In genomic region chr9:16871358-16872151, GRCh38 we compare ENCODE assay signal across 8 cellular contexts. TPM values are rescaled to one million over a fixed set of nuclear protein-coding genes. Genes with fewer than 3 reads are reported as not detected.
DNase-seq lines count a peak whose midpoint lies in the region; ATAC-seq and TF ChIP-seq lines count a peak whose summit lies in the region.

No MANE protein-coding gene starts in this region.

- WGBS in aorta, 2 donors: 0 to 1% methylated on average over 48 to 62 of the region's 62 CpGs

- H3K9me3 ChIP-seq in muscle layer of duodenum (ENCODE audit: control insufficient read depth in 1 of 2, low read length in 2 of 2) (no peaks in the 10 kb centered on the region), aorta (ENCODE audit: control insufficient read depth, low read length) (no peaks in the 10 kb centered on the region)

- DNase-seq in activated T-cell treated with anti-CD3 and anti-CD28 coated beads, Interleukin-2, amount 50 U/mL, for 72 hours: peak; percentile 2 to 9
- DNase-seq in activated T-cell treated with anti-CD3 and anti-CD28 coated beads, Interleukin-2, amount 50 U/mL, for 4 hours: no peak
- DNase-seq in fibroblast of gingiva (ENCODE audit: low read depth): peak; percentile 88
- peak; percentile 84 to 86 for DNase-seq in aorta
- DNase-seq in activated CD4-positive, alpha-beta memory T cell treated with anti-CD3 and anti-CD28 coated beads for 36 hours: no peak

- no peaks in the 10 kb centered on the region for H3K9me3 Mint-ChIP-seq in activated T-cell treated with anti-CD3 and anti-CD28 coated beads, Interleukin-2, amount 50 U/mL, for 72 hours
- H3K9me3 Mint-ChIP-seq in activated T-cell treated with anti-CD3 and anti-CD28 coated beads, Interleukin-2, amount 50 U/mL, for 4 hours: no peaks in the 10 kb centered on the region
- peaks cover under 1% of the 10 kb centered on the region for H3K9me3 Mint-ChIP-seq in activated CD4-positive, alpha-beta memory T cell treated with anti-CD3 and anti-CD28 coated beads for 36 hours

- POLR2A ChIA-PET in activated CD4-positive, alpha-beta memory T cell treated with anti-CD3 and anti-CD28 coated beads for 36 hours (lab: Charles Lee): no interaction called here

- peak in 1 of 2 donors; percentile 60 for ATAC-seq in activated T-cell treated with anti-CD3 and anti-CD28 coated beads, Interleukin-2, amount 50 U/mL, for 72 hours (replicated peaks in 1 of 2)
- no peak for ATAC-seq in activated T-cell treated with anti-CD3 and anti-CD28 coated beads, Interleukin-2, amount 50 U/mL, for 4 hours
- peak; percentile 35 for ATAC-seq in SK-N-SH treated with all-trans-retinoic acid at 6 μM for 48 hours
- ATAC-seq in aorta (ENCODE audit: low FRiP score): peak; percentile 73
- no peak for ATAC-seq in HG03354 (IDR thresholded peaks at IDR 0.05; ENCODE audit: poor library complexity, severe bottlenecking, unreplicated experiment)

- H3K27me3 Mint-ChIP-seq in activated T-cell treated with anti-CD3 and anti-CD28 coated beads, Interleukin-2, amount 50 U/mL, for 72 hours (ENCODE audit: low read depth): peaks cover 17% of the 10 kb centered on the region
- H3K27me3 Mint-ChIP-seq in activated T-cell treated with anti-CD3 and anti-CD28 coated beads, Interleukin-2, amount 50 U/mL, for 4 hours (ENCODE audit: low read depth): peaks cover 34% of the 10 kb centered on the region
- peaks cover 31% of the 10 kb centered on the region for H3K27me3 Mint-ChIP-seq in activated CD4-positive, alpha-beta memory T cell treated with anti-CD3 and anti-CD28 coated beads for 36 hours

- peak overlapping the region; percentile 64 for H3K27ac ChIP-seq in muscle layer of duodenum (ENCODE audit: low read length)
- H3K27ac ChIP-seq in aorta (ENCODE audit: low read depth in 1 of 2, low read length in 2 of 2): peak overlapping the region in 1 of 2 donors; percentile 30

- no peak overlapping the region for H3K27ac Mint-ChIP-seq in activated T-cell treated with anti-CD3 and anti-CD28 coated beads, Interleukin-2, amount 50 U/mL, for 72 hours
- H3K27ac Mint-ChIP-seq in activated CD4-positive, alpha-beta memory T cell treated with anti-CD3 and anti-CD28 coated beads for 36 hours: no peak overlapping the region

- peaks cover 0 to 2% of the 10 kb centered on the region in 2 donors for H3K36me3 Mint-ChIP-seq in activated T-cell treated with anti-CD3 and anti-CD28 coated beads, Interleukin-2, amount 50 U/mL, for 72 hours (ENCODE audit: insufficient read depth in 2 of 2)
- no peaks in the 10 kb centered on the region for H3K36me3 Mint-ChIP-seq in activated T-cell treated with anti-CD3 and anti-CD28 coated beads, Interleukin-2, amount 50 U/mL, for 4 hours (ENCODE audit: insufficient read depth)
- no peaks in the 10 kb centered on the region for H3K36me3 Mint-ChIP-seq in activated CD4-positive, alpha-beta memory T cell treated with anti-CD3 and anti-CD28 coated beads for 36 hours

- intact Hi-C loops in aorta (cut with DNase I): loop anchor here in 1 of 2 donors (5.0 to 10.0 kb wide), 3 partner anchors 116 to 677 kb away; no protein-coding TSS in a partner anchor
- intact Hi-C loops in activated CD4-positive, alpha-beta memory T cell treated with anti-CD3 and anti-CD28 coated beads for 36 hours (cut with micrococcal nuclease): no loop called here

- peak overlapping the region; percentile 78 to 89 for H3K4me3 Mint-ChIP-seq in activated T-cell treated with anti-CD3 and anti-CD28 coated beads, Interleukin-2, amount 50 U/mL, for 72 hours
- H3K4me3 Mint-ChIP-seq in activated T-cell treated with anti-CD3 and anti-CD28 coated beads, Interleukin-2, amount 50 U/mL, for 4 hours: no peak overlapping the region
- H3K4me3 Mint-ChIP-seq in activated CD4-positive, alpha-beta memory T cell treated with anti-CD3 and anti-CD28 coated beads for 36 hours: no peak overlapping the region

- CTCF ChIA-PET in activated CD4-positive, alpha-beta memory T cell treated with anti-CD3 and anti-CD28 coated beads for 36 hours (lab: Charles Lee): no interaction called here

- H3K36me3 ChIP-seq in muscle layer of duodenum (ENCODE audit: control insufficient read depth in 1 of 2, insufficient read depth in 2 of 2, low read length in 2 of 2) (no peaks in the 10 kb centered on the region), aorta (ENCODE audit: control insufficient read depth in 1 of 2, insufficient read depth in 2 of 2, low read length in 1 of 2) (no peaks in the 10 kb centered on the region)

- H3K27me3 ChIP-seq in muscle layer of duodenum (ENCODE audit: low read depth, low read length) (no peaks in the 10 kb centered on the region), aorta (ENCODE audit: control insufficient read depth in 1 of 2, insufficient read depth in 2 of 2, low read length in 1 of 2) (no peaks in the 10 kb centered on the region)

- H3K4me3 ChIP-seq in muscle layer of duodenum (ENCODE audit: low read depth in 1 of 2, low read length in 2 of 2) (peak overlapping the region; percentile 67 to 91), aorta (ENCODE audit: low read length in 2 of 2) (peak overlapping the region; percentile 73)

- no peaks in the 10 kb centered on the region for H3K4me1 Mint-ChIP-seq in activated T-cell treated with anti-CD3 and anti-CD28 coated beads, Interleukin-2, amount 50 U/mL, for 72 hours (ENCODE audit: low read depth)
- peaks cover 8% of the 10 kb centered on the region for H3K4me1 Mint-ChIP-seq in activated T-cell treated with anti-CD3 and anti-CD28 coated beads, Interleukin-2, amount 50 U/mL, for 4 hours (ENCODE audit: low read depth)
- H3K4me1 Mint-ChIP-seq in activated CD4-positive, alpha-beta memory T cell treated with anti-CD3 and anti-CD28 coated beads for 36 hours (ENCODE audit: low read depth): peaks cover 2% of the 10 kb centered on the region

- peaks cover 0 to 7% of the 10 kb centered on the region in 2 donors for H3K4me1 ChIP-seq in muscle layer of duodenum (ENCODE audit: control insufficient read depth in 1 of 2, insufficient read depth in 2 of 2, low read length in 2 of 2)
- H3K4me1 ChIP-seq in aorta (ENCODE audit: control insufficient read depth in 1 of 2, insufficient read depth in 2 of 2, low read length in 2 of 2): no peaks in the 10 kb centered on the region

TF ChIP-seq in SK-N-SH treated with all-trans-retinoic acid at 6 μM for 48 hours, 23 proteins besides CTCF, POLR2A, EP300 and RAD21 (continues in another document):
- TF ChIP-seq ZNF70 (CRISPR knock-in tag; IDR thresholded peaks at IDR 0.05): no peak
- TF ChIP-seq ZC3H10 (CRISPR knock-in tag; IDR thresholded peaks at IDR 0.05): no peak
- no peak for TF ChIP-seq ZNF565 (CRISPR knock-in tag; conservative IDR thresholded peaks at IDR 0.05; ENCODE audit: low read depth)
- no peak for TF ChIP-seq CSRNP3 (CRISPR knock-in tag; IDR thresholded peaks at IDR 0.05)
- no peak for TF ChIP-seq ZNF8 (CRISPR knock-in tag; IDR thresholded peaks at IDR 0.05)
- no peak for TF ChIP-seq ARNTL (CRISPR knock-in tag; IDR thresholded peaks at IDR 0.05; ENCODE audit: borderline replicate concordance, low read depth)
- TF ChIP-seq POU6F1 (CRISPR knock-in tag; IDR thresholded peaks at IDR 0.05; ENCODE audit: borderline replicate concordance, low read depth): no peak
- TF ChIP-seq CSDC2 (CRISPR knock-in tag; IDR thresholded peaks at IDR 0.05): no peak

RNA-seq across cellular contexts. Expression of gene BNC2, which starts 1.1 kb away (rescaled TPM):
- total RNA-seq in activated T-cell treated with anti-CD3 and anti-CD28 coated beads, Interleukin-2, amount 50 U/mL, for 72 hours: under 1 TPM in 1 of 2 donors, not detected in 1; 0.32 TPM
- total RNA-seq in activated T-cell treated with anti-CD3 and anti-CD28 coated beads, Interleukin-2, amount 50 U/mL, for 4 hours: under 1 TPM; 0.08 to 0.29 (median 0.25) TPM
- total RNA-seq in aorta: 10 to 100 TPM; 22.0 to 69.0 TPM
- polyA plus RNA-seq in aorta: under 1 TPM; 0.36 to 0.88 TPM
- not detected for total RNA-seq in activated CD4-positive, alpha-beta memory T cell treated with anti-CD3 and anti-CD28 coated beads for 36 hours

Comparison
In these comparisons a context has a peak if more than half of its experiments do, and no peak if none do; other contexts are left out.
1. DNase-seq: peak in activated T-cell treated with anti-CD3 and anti-CD28 coated beads, Interleukin-2, amount 50 U/mL, for 72 hours (2 of 2), fibroblast of gingiva (single experiment) and aorta (2 of 2); none in activated T-cell treated with anti-CD3 and anti-CD28 coated beads, Interleukin-2, amount 50 U/mL, for 4 hours (single experiment) and activated CD4-positive, alpha-beta memory T cell treated with anti-CD3 and anti-CD28 coated beads for 36 hours (single experiment).
2. H3K4me3 Mint-ChIP-seq: peak in activated T-cell treated with anti-CD3 and anti-CD28 coated beads, Interleukin-2, amount 50 U/mL, for 72 hours (2 of 2); none in activated T-cell treated with anti-CD3 and anti-CD28 coated beads, Interleukin-2, amount 50 U/mL, for 4 hours (single experiment) and activated CD4-positive, alpha-beta memory T cell treated with anti-CD3 and anti-CD28 coated beads for 36 hours (single experiment).
3. ATAC-seq: peak in SK-N-SH treated with all-trans-retinoic acid at 6 μM for 48 hours (single experiment) and aorta (single experiment); none in activated T-cell treated with anti-CD3 and anti-CD28 coated beads, Interleukin-2, amount 50 U/mL, for 4 hours (0 of 2) and HG03354 (single experiment).
4. RNA of gene BNC2, which starts 1.1 kb away (total RNA-seq): 22.0 to 69.0 TPM in aorta; 0.32 TPM in activated T-cell treated with anti-CD3 and anti-CD28 coated beads, Interleukin-2, amount 50 U/mL, for 72 hours, 0.08 to 0.29 TPM in activated T-cell treated with anti-CD3 and anti-CD28 coated beads, Interleukin-2, amount 50 U/mL, for 4 hours and not detected in activated CD4-positive, alpha-beta memory T cell treated with anti-CD3 and anti-CD28 coated beads for 36 hours; every median in the first group is over 10 times any median in the second.